ENCODE assay signal across 8 cellular contexts in genomic region chr17:45311762-45312476, GRCh38. TPM values are rescaled to one million over a fixed set of nuclear protein-coding genes. Genes with fewer than 3 reads are reported as not detected.
DNase-seq lines count a peak whose midpoint lies in the region; ATAC-seq, FAIRE-seq and TF ChIP-seq lines count a peak whose summit lies in the region.

No MANE protein-coding gene starts in this region.

- POLR2A ChIA-PET in activated CD4-positive, alpha-beta memory T cell treated with anti-CD3 and anti-CD28 coated beads, Interleukin-2, amount 10 ng/mL, durations not matched to agents 7 days and 5 days (lab: Charles Lee): interaction anchor here (0.8 to 12.9 kb wide), 22 partner anchors 8 to 842 kb away, joined by 3 to 337 read pairs (median 5); partner anchors contain the start of genes FMNL1, HEXIM1, HEXIM2 and NMT1

- no peak for TF ChIP-seq EP300 in transverse colon (IDR thresholded peaks at IDR 0.05; ENCODE audit: low read depth)

- H3K4me1 ChIP-seq in endodermal cell (ENCODE audit: control insufficient read depth, insufficient read depth, low read length) (peaks cover 3% of the 10 kb centered on the region), pancreas (peaks cover 69 to 84% (median 74%) of the 10 kb centered on the region in 3 donors), transverse colon (peaks cover 73 to 92% (median 89%) of the 10 kb centered on the region in 4 donors)

- peaks cover 77% of the 10 kb centered on the region for H3K36me3 Mint-ChIP-seq in activated CD4-positive, alpha-beta memory T cell treated with anti-CD3 and anti-CD28 coated beads, Interleukin-2, amount 10 ng/mL, durations not matched to agents 7 days and 5 days (ENCODE audit: low read depth)
- H3K36me3 Mint-ChIP-seq in endodermal cell (ENCODE audit: low read depth): peaks cover 9% of the 10 kb centered on the region

- no peak for TF ChIP-seq CTCF in endodermal cell (conservative IDR thresholded peaks at IDR 0.05)
- TF ChIP-seq CTCF in pancreas (IDR thresholded peaks at IDR 0.05): no peak
- no peak for TF ChIP-seq CTCF in transverse colon (IDR thresholded peaks at IDR 0.05)

- H3K36me3 ChIP-seq in endodermal cell (ENCODE audit: control insufficient read depth, insufficient read depth, low read length) (no peaks in the 10 kb centered on the region), pancreas (no peaks in the 10 kb centered on the region), transverse colon (no peaks in the 10 kb centered on the region)

- TF ChIP-seq POLR2A in GM12891 (IDR thresholded peaks at IDR 0.05; ENCODE audit: low read depth, low read length): peak; percentile 32; the same call in 1 of the 2 replicates
- peak; percentile 80 for TF ChIP-seq POLR2A in transverse colon (IDR thresholded peaks at IDR 0.05)

- no peak overlapping the region for H3K4me3 ChIP-seq in Jurkat, Clone E6-1 (ENCODE audit: low read length)
- H3K4me3 ChIP-seq in endodermal cell (ENCODE audit: low read length): no peak overlapping the region
- H3K4me3 ChIP-seq in pancreas: peak overlapping the region in 2 of 4 donors; percentile 7 to 32
- H3K4me3 ChIP-seq in transverse colon: peak overlapping the region in 2 of 4 donors; percentile 13 to 36

- peak; percentile 94 for FAIRE-seq in GM12891 (lab: Jason Lieb, UNC)
- no peak for FAIRE-seq in pancreas (lab: Jason Lieb, UNC)

- no peaks in the 10 kb centered on the region for H3K9me3 Mint-ChIP-seq in activated CD4-positive, alpha-beta memory T cell treated with anti-CD3 and anti-CD28 coated beads, Interleukin-2, amount 10 ng/mL, durations not matched to agents 7 days and 5 days
- no peaks in the 10 kb centered on the region for H3K9me3 Mint-ChIP-seq in endodermal cell

- in situ Hi-C loops in transverse colon (cut with MboI; ENCODE audit: low pct_ligation_motif_present in 1 of 4, low pct_unique_long_range_greater_than_20kb in 1 of 4, low sequenced_read_pairs in 3 of 4): no loop called here

- H3K27ac Mint-ChIP-seq in activated CD4-positive, alpha-beta memory T cell treated with anti-CD3 and anti-CD28 coated beads, Interleukin-2, amount 10 ng/mL, durations not matched to agents 7 days and 5 days: peak overlapping the region; percentile 93
- H3K27ac Mint-ChIP-seq in endodermal cell: no peak overlapping the region

- intact Hi-C loops in pancreas (cut with DNase I) (no loop called here), transverse colon (cut with DNase I; ENCODE audit: low total_unique reads) (no loop called here)

- peak overlapping the region; percentile 65 for H3K4me3 Mint-ChIP-seq in activated CD4-positive, alpha-beta memory T cell treated with anti-CD3 and anti-CD28 coated beads, Interleukin-2, amount 10 ng/mL, durations not matched to agents 7 days and 5 days
- no peak overlapping the region for H3K4me3 Mint-ChIP-seq in endodermal cell

- H3K27ac ChIP-seq in endodermal cell (ENCODE audit: low read depth, low read length) (no peak overlapping the region), pancreas (peak overlapping the region; percentile 74 to 95 (median 87)), transverse colon (peak overlapping the region; percentile 99 to 100 (median 100))

- H3K9ac ChIP-seq in endodermal cell (ENCODE audit: extremely low read depth, low read length, poor library complexity, severe bottlenecking): no peak overlapping the region

- 89 to 90% methylated on average over 4 to 10 of the region's 10 CpGs for WGBS in endodermal cell (ENCODE audit: insufficient coverage in 1 of 2, insufficient read length in 1 of 2), 2 experiments
- 5 to 8% methylated on average over 10 of the region's 10 CpGs for WGBS in pancreas, 2 donors
- 0 to 3% methylated on average over 2 to 10 of the region's 10 CpGs for WGBS in transverse colon (ENCODE audit: low coverage in 1 of 2), 2 donors

- CTCF ChIA-PET in activated CD4-positive, alpha-beta memory T cell treated with anti-CD3 and anti-CD28 coated beads, Interleukin-2, amount 10 ng/mL, durations not matched to agents 7 days and 5 days (lab: Charles Lee): interaction anchor here (0.8 to 4.3 kb wide), 19 partner anchors 9 to 177 kb away, joined by 3 to 54 read pairs (median 5); partner anchors contain the start of genes ACBD4 and HEXIM1

- H3K27me3 Mint-ChIP-seq in activated CD4-positive, alpha-beta memory T cell treated with anti-CD3 and anti-CD28 coated beads, Interleukin-2, amount 10 ng/mL, durations not matched to agents 7 days and 5 days: no peaks in the 10 kb centered on the region
- peaks cover 4% of the 10 kb centered on the region for H3K27me3 Mint-ChIP-seq in endodermal cell (ENCODE audit: insufficient read depth)

- peak; percentile 50 for DNase-seq in GM12891 (ENCODE audit: insufficient read length, low spot score)
- peak; percentile 26 for DNase-seq in Jurkat, Clone E6-1 (ENCODE audit: low read depth, low spot score)
- peak; percentile 88 for DNase-seq in activated CD4-positive, alpha-beta memory T cell treated with anti-CD3 and anti-CD28 coated beads, Interleukin-2, amount 10 ng/mL, durations not matched to agents 7 days and 5 days
- DNase-seq in endodermal cell: peak; percentile 51
- peak in 5 of 6 donors; percentile 72 to 85 (median 77) for DNase-seq in pancreas
- DNase-seq in transverse colon: peak; percentile 89
- no peak for DNase-seq in NCI-H1105 (lab: John Stamatoyannopoulos, UW)
- DNase-seq in NCI-H82 treated with DMSO at 0.1 percent for 48 hours (lab: John Stamatoyannopoulos, UW; ENCODE audit: unreplicated experiment): no peak

- peak; percentile 48 to 66 (median 55) for ATAC-seq in pancreas

- H3K27me3 ChIP-seq in endodermal cell (ENCODE audit: control insufficient read depth, insufficient read depth, low read length, poor library complexity, severe bottlenecking): no peaks in the 10 kb centered on the region
- H3K27me3 ChIP-seq in pancreas: no peaks in the 10 kb centered on the region
- H3K27me3 ChIP-seq in transverse colon: no peaks in the 10 kb centered on the region

- H3K9me3 ChIP-seq in endodermal cell (ENCODE audit: control insufficient read depth, low read length) (no peaks in the 10 kb centered on the region), pancreas (no peaks in the 10 kb centered on the region), transverse colon (no peaks in the 10 kb centered on the region)

- peaks cover 75% of the 10 kb centered on the region for H3K4me1 Mint-ChIP-seq in activated CD4-positive, alpha-beta memory T cell treated with anti-CD3 and anti-CD28 coated beads, Interleukin-2, amount 10 ng/mL, durations not matched to agents 7 days and 5 days
- H3K4me1 Mint-ChIP-seq in endodermal cell: peaks cover 26% of the 10 kb centered on the region

TF ChIP-seq in GM12891, 5 proteins besides CTCF, POLR2A, EP300 and RAD21:
- TF ChIP-seq TAF1 (IDR thresholded peaks at IDR 0.05; ENCODE audit: low read depth, low read length): no peak
- no peak for TF ChIP-seq SPI1 (IDR thresholded peaks at IDR 0.05; ENCODE audit: low read depth, low read length)
- peak; percentile 28; the same call in 1 of the 2 replicates for TF ChIP-seq POU2F2 (IDR thresholded peaks at IDR 0.05; ENCODE audit: low read depth, low read length)
- TF ChIP-seq PAX5 (IDR thresholded peaks at IDR 0.05; ENCODE audit: insufficient read depth, low read length, severe bottlenecking): no peak

RNA-seq across cellular contexts. Expression of gene MAP3K14, which starts 4.9 kb away (rescaled TPM):
- 12.4 TPM for polyA plus RNA-seq in GM12891 (2012; ENCODE audit: low read depth, missing spikeins)
- polyA plus RNA-seq in Jurkat, Clone E6-1 (2012; ENCODE audit: insufficient read depth, insufficient read length): 6.7 TPM
- 10 to 100 TPM; 28.7 to 30.6 TPM for total RNA-seq in activated CD4-positive, alpha-beta memory T cell treated with anti-CD3 and anti-CD28 coated beads, Interleukin-2, amount 10 ng/mL, durations not matched to agents 7 days and 5 days
- total RNA-seq in endodermal cell: 1 to 10 TPM; 4.6 to 5.5 TPM
- polyA plus RNA-seq in endodermal cell (2013, experiment 1 of 2): 5.3 TPM
- 4.0 TPM for polyA plus RNA-seq in endodermal cell (2013, experiment 2 of 2)
- 10 to 100 TPM in 1 of 6 donors, 1 to 10 TPM in 5; 6.1 to 16.4 (median 7.3) TPM for total RNA-seq in pancreas
- polyA plus RNA-seq in pancreas: 10 to 100 TPM; 13.2 to 16.2 TPM
- total RNA-seq in transverse colon: 10 to 100 TPM; 13.0 to 33.7 (median 18.7) TPM

RNA-seq across cellular contexts. Expression of gene SPATA32, which starts 50.0 kb away (rescaled TPM):
- polyA plus RNA-seq in GM12891 (2012; ENCODE audit: low read depth, missing spikeins): 0.35 TPM
- polyA plus RNA-seq in Jurkat, Clone E6-1 (2012; ENCODE audit: insufficient read depth, insufficient read length): not detected
- under 1 TPM; 0.20 to 0.23 TPM for total RNA-seq in activated CD4-positive, alpha-beta memory T cell treated with anti-CD3 and anti-CD28 coated beads, Interleukin-2, amount 10 ng/mL, durations not matched to agents 7 days and 5 days
- total RNA-seq in endodermal cell (under 1 TPM in 1 of 2 donors, not detected in 1; 0.18 TPM), pancreas (under 1 TPM in 2 of 6 donors, not detected in 4; 0.12 to 0.14 TPM), transverse colon (under 1 TPM in 1 of 4 donors, not detected in 3; 0.48 TPM)
- not detected for polyA plus RNA-seq in endodermal cell (2013, experiment 1 of 2)
- not detected for polyA plus RNA-seq in endodermal cell (2013, experiment 2 of 2)
- under 1 TPM; 0.07 to 0.19 TPM for polyA plus RNA-seq in pancreas

Comparison
In these comparisons a context has a peak if more than half of its experiments do, and no peak if none do; other contexts are left out.
1. DNase-seq: peak in GM12891 (single experiment), Jurkat, Clone E6-1 (single experiment), activated CD4-positive, alpha-beta memory T cell treated with anti-CD3 and anti-CD28 coated beads, Interleukin-2, amount 10 ng/mL, durations not matched to agents 7 days and 5 days (single experiment), endodermal cell (single experiment), pancreas (5 of 6) and transverse colon (single experiment); none in NCI-H1105 (single experiment) and NCI-H82 treated with DMSO at 0.1 percent for 48 hours (single experiment).